In the genomic region with DNA sequence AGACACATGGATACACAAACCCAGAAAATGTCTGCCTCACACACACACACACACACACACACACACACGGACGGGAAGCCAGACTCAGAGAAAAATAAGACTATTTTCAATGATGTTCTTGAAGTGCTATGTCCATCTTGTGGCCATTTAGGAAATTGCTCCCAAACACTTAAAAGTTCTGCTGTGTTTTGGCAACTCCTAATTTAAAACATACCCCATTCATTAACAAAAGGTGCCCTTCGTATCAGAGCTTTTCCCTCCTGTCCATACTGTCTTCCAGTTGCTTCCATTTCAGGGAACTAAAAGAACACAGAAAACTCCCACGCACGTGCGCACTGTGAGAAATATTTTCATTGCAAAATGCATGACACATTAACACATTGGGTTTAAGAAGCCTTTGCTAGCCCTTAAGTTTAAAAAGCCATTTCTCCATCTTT, we compare ENCODE assay signal across 9 cellular contexts. TPM values are rescaled to one million over a fixed set of nuclear protein-coding genes. Genes with fewer than 3 reads are reported as not detected.
DNase-seq lines count a peak whose midpoint lies in the region; ATAC-seq and TF ChIP-seq lines count a peak whose summit lies in the region.
"Had no signal": no experiment of that assay in that cellular context is flagged by ENCODE, and none has a peak within 500 bp of the region (broad histone marks: within the 10 kb centered on the region; RNA-seq: fewer than 3 reads in every experiment).

No MANE protein-coding gene starts in this region.

- TF ChIP-seq CTCF in lower leg skin (IDR thresholded peaks at IDR 0.05): no peak

- intact Hi-C loops in lower leg skin (cut with DNase I; ENCODE audit: low total_unique reads): no loop called here

- no peak overlapping the region for H3K4me2 ChIP-seq in neuronal stem cell (ENCODE audit: insufficient read depth, low read length, poor library complexity, severe bottlenecking)

- peaks cover 0 to 7% (median 0%) of the 10 kb centered on the region in 3 experiments for H3K27me3 ChIP-seq in neuronal stem cell (ENCODE audit: control insufficient read depth in 3 of 3, insufficient read depth in 3 of 3, low read depth in 1 of 3, low read length in 3 of 3)

- no peak overlapping the region for H4K91ac ChIP-seq in neuronal stem cell (ENCODE audit: low read depth, low read length, poor library complexity)

- no peak overlapping the region for H2BK15ac ChIP-seq in neuronal stem cell (ENCODE audit: low read length)

- no peak overlapping the region for H2BK120ac ChIP-seq in neuronal stem cell (ENCODE audit: low read depth, low read length)

- H4K8ac ChIP-seq in neuronal stem cell (ENCODE audit: low read depth, low read length): no peak overlapping the region

- H2AK5ac ChIP-seq in neuronal stem cell (ENCODE audit: low read depth, low read length): no peak overlapping the region

- H3K23ac ChIP-seq in neuronal stem cell (ENCODE audit: low read depth, low read length, poor library complexity): no peak overlapping the region

- H2BK12ac ChIP-seq in neuronal stem cell (ENCODE audit: low read length): no peak overlapping the region

- H3K27ac ChIP-seq in SK-N-MC (no peak overlapping the region), neuronal stem cell (replicated peaks; ENCODE audit: low read length) (no peak overlapping the region)

- H3K36me3 ChIP-seq in SK-N-MC (ENCODE audit: insufficient read depth, low read length) (no peaks in the 10 kb centered on the region), neuronal stem cell (replicated peaks in 1 of 2; ENCODE audit: control insufficient read depth in 2 of 2, insufficient read depth in 2 of 2, low read length in 2 of 2) (no peaks in the 10 kb centered on the region)

- H2AFZ ChIP-seq in neuronal stem cell (ENCODE audit: low read length): no peak overlapping the region

- no peaks in the 10 kb centered on the region for H3K4me1 ChIP-seq in neuronal stem cell (ENCODE audit: control insufficient read depth in 2 of 2, insufficient read depth in 1 of 2, low read depth in 1 of 2, low read length in 2 of 2)

- peak; percentile 53 for ATAC-seq in GM18498 (IDR thresholded peaks at IDR 0.05; ENCODE audit: unreplicated experiment)

- H2BK5ac ChIP-seq in neuronal stem cell (ENCODE audit: low read length): no peak overlapping the region

- H3K4ac ChIP-seq in neuronal stem cell (ENCODE audit: low read length): no peak overlapping the region

- TF ChIP-seq POLR2A in erythroblast (IDR thresholded peaks at IDR 0.05; ENCODE audit: low read length): no peak
- no peak for TF ChIP-seq POLR2A in lower leg skin (IDR thresholded peaks at IDR 0.05)

- H3K4me3 ChIP-seq in SK-N-MC (no peak overlapping the region), neuronal stem cell (ENCODE audit: low read length in 2 of 2) (no peak overlapping the region), lower leg skin (ENCODE audit: low read depth, poor library complexity, severe bottlenecking) (no peak overlapping the region)
- H3K4me3 ChIP-seq: lung had no signal

- H3K9me3 ChIP-seq in SK-N-MC (ENCODE audit: low read depth, low read length) (no peaks in the 10 kb centered on the region), neuronal stem cell (replicated peaks in 1 of 2; ENCODE audit: control insufficient read depth in 2 of 2, insufficient read depth in 1 of 2, low read depth in 1 of 2, low read length in 2 of 2) (no peaks in the 10 kb centered on the region)

- H3K14ac ChIP-seq in neuronal stem cell (ENCODE audit: low read length): no peak overlapping the region

- no peak overlapping the region for H3K18ac ChIP-seq in neuronal stem cell (ENCODE audit: low read length)

- H3K9ac ChIP-seq in SK-N-MC (ENCODE audit: insufficient read length) (no peak overlapping the region), neuronal stem cell (ENCODE audit: low read depth, low read length, poor library complexity) (no peak overlapping the region)

- peak; percentile 66 for DNase-seq in AG20443 (ENCODE audit: low spot score)
- peak; percentile 72 for DNase-seq in MV-4-11 (lab: John Stamatoyannopoulos, UW)
- peak; percentile 62 for DNase-seq in SK-N-MC (ENCODE audit: low read depth, low spot score)
- peak; percentile 60 to 61 for DNase-seq in erythroblast (lab: John Stamatoyannopoulos, UW)
- peak; percentile 56 for DNase-seq in neuronal stem cell (ENCODE audit: low spot score)
- no peak for DNase-seq in NCI-H128 (lab: John Stamatoyannopoulos, UW; ENCODE audit: unreplicated experiment)
- DNase-seq in lower leg skin (ENCODE audit: low spot score in 2 of 2): no peak

- no CpG with 5 or more reads among the region's 6 CpGs for WGBS in neuronal stem cell (ENCODE audit: extremely low coverage in 2 of 2, insufficient read length in 2 of 2, insufficient replicate concordance in 1 of 2), 2 donors
- WGBS in lower leg skin, 2 donors: 32 to 33% methylated on average over 6 of the region's 6 CpGs

- H3K79me1 ChIP-seq in neuronal stem cell (ENCODE audit: low read depth, low read length): no peaks in the 10 kb centered on the region

RNA-seq across cellular contexts. Expression of a gene that starts 44.6 kb away (rescaled TPM):
- polyA plus RNA-seq in neuronal stem cell (2013, experiment 1 of 2): 0.03 TPM
- polyA plus RNA-seq in neuronal stem cell (2013, experiment 2 of 2): under 0.01 TPM
- not detected for total RNA-seq in lower leg skin
- polyA plus RNA-seq: lung had no signal

RNA-seq across cellular contexts. Expression of a gene that starts 59.2 kb away (rescaled TPM):
- 0.13 TPM for polyA plus RNA-seq in neuronal stem cell (2013, experiment 1 of 2)
- 0.08 TPM for polyA plus RNA-seq in neuronal stem cell (2013, experiment 2 of 2)
- total RNA-seq in lower leg skin: not detected
- total RNA-seq: lung had no signal
- polyA plus RNA-seq: lung had no signal

Comparison
In these comparisons a context has a peak if more than half of its experiments do, and no peak if none do; other contexts are left out.
1. DNase-seq: peak in AG20443 (single experiment), MV-4-11 (single experiment), SK-N-MC (single experiment), erythroblast (2 of 2) and neuronal stem cell (single experiment); none in NCI-H128 (single experiment) and lower leg skin (0 of 2).